ENCODE assay signal across 8 cellular contexts in the genomic region with DNA sequence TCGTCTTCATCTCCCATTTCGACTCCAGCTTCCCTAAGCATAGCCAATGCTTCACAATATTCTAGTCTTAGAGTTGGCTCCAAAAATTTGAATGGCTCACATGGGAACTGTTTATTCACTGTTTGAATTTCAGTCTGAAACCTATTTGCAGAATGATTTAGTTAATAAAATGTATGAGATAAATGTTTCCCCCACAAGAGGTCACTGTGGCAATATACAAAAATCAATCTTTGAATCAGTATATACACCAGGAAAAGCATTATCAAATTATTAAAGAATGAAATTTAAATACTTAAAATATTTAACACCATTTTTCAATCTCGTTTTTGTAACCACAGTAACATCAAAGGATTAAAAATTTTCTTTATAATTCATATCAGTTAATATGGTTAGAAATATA. TPM values are rescaled to one million over a fixed set of nuclear protein-coding genes. Genes with fewer than 3 reads are reported as not detected.
A peak's percentile ranks its signal among the peaks of the same experiment; 100 is the strongest.
DNase-seq lines count a peak whose midpoint lies in the region; ATAC-seq, FAIRE-seq and TF ChIP-seq lines count a peak whose summit lies in the region.

No MANE protein-coding gene starts in this region.

- H3K4me2 ChIP-seq in HCT116 (ENCODE audit: low read length) (no peak overlapping the region), PC-3 (ENCODE audit: low read length) (no peak overlapping the region)

- H3K79me2 ChIP-seq in HCT116 (ENCODE audit: insufficient read depth, low read length) (no peaks in the 10 kb centered on the region), PC-3 (ENCODE audit: low read length) (no peaks in the 10 kb centered on the region)

- RAD21 ChIA-PET in HCT116 (lab: Charles Lee; ENCODE audit: low non-redundant PET in 1 of 2, low total read pairs in 2 of 2, uncharacterized antibody in 2 of 2, unreplicated experiment in 2 of 2) = no interaction called here

- ATAC-seq in HCT116 = peak; percentile 50; the same call in 1 of the 2 replicates
- peak; percentile 31; the same call in 1 of the 2 replicates for ATAC-seq in PC-3
- no peak for ATAC-seq in HG02610 (IDR thresholded peaks at IDR 0.05; ENCODE audit: unreplicated experiment)
- ATAC-seq in GM21529 (IDR thresholded peaks at IDR 0.05; ENCODE audit: unreplicated experiment) = no peak

- no TSS peak for BruUV-seq in HCT116 (replicated peaks; lab: Mats Ljungman, UMichigan)
- no TSS peak for BruUV-seq in PC-3 (replicated peaks; lab: Mats Ljungman, UMichigan)

- no peaks in the 10 kb centered on the region for H3F3A ChIP-seq in PC-3 (ENCODE audit: low read length, unreplicated experiment)

- H3K9ac ChIP-seq in HCT116 (ENCODE audit: low read length) (no peak overlapping the region), PC-3 (ENCODE audit: low read length) (no peak overlapping the region)

- peaks cover 5% of the 10 kb centered on the region for H3K36me3 Mint-ChIP-seq in osteocyte (ENCODE audit: unreplicated experiment)

- peak; percentile 97 for FAIRE-seq in endometrium (lab: Jason Lieb, UNC)

- no peaks in the 10 kb centered on the region for H3K9me3 Mint-ChIP-seq in osteocyte (ENCODE audit: unreplicated experiment)

- H3K27me3 ChIP-seq in HCT116 (ENCODE audit: insufficient read depth, low read length) (no peaks in the 10 kb centered on the region), PC-3 (ENCODE audit: low read length) (no peaks in the 10 kb centered on the region)
- H3K27me3 ChIP-seq in effector memory CD4-positive, alpha-beta T cell (replicated peaks; ENCODE audit: control insufficient read depth, insufficient read depth, low read length, poor library complexity, severe bottlenecking) = no peaks in the 10 kb centered on the region

- intact Hi-C loops in HCT116 (cut with micrococcal nuclease) = loop anchor here (1.0 to 10.0 kb wide), 3 partner anchors 199 to 1921 kb away; partner anchors contain the start of gene CXCR4
- intact Hi-C loops in PC-3 (cut with micrococcal nuclease) = loop anchor here (5.0 kb wide), 2 partner anchors 71 to 321 kb away; partner anchors contain the start of gene DARS1

- H3K4me3 Mint-ChIP-seq in osteocyte (ENCODE audit: unreplicated experiment) = no peak overlapping the region

- TF ChIP-seq CTCF in HCT116 (IDR thresholded peaks at IDR 0.05 in 2 of 3, conservative IDR thresholded peaks at IDR 0.05 in 1 of 3; ENCODE audit: borderline replicate concordance in 1 of 3, insufficient read depth in 1 of 3, low read depth in 2 of 3, low read length in 2 of 3) (peak; percentile 27 to 53 (median 44); a peak in 4 of 6 replicates), PC-3 (conservative IDR thresholded peaks at IDR 0.05; ENCODE audit: low read depth, low read length) (peak; percentile 65), osteocyte (IDR thresholded peaks at IDR 0.05) (peak; percentile 57)

- no peak overlapping the region for H2AFZ ChIP-seq in HCT116 (ENCODE audit: low read depth, low read length, poor library complexity, severe bottlenecking)
- H2AFZ ChIP-seq in PC-3 (ENCODE audit: low read length) = no peak overlapping the region

- no peaks in the 10 kb centered on the region for H3K9me2 ChIP-seq in HCT116 (ENCODE audit: insufficient read depth)
- no peaks in the 10 kb centered on the region for H3K9me2 ChIP-seq in PC-3 (replicated peaks; ENCODE audit: low read length)

- peak; percentile 76 for TF ChIP-seq RAD21 in HCT116 (IDR thresholded peaks at IDR 0.05; ENCODE audit: low read depth)

- H3K4me3 ChIP-seq in HCT116 (replicated peaks in 1 of 2; ENCODE audit: low read depth in 1 of 2, low read length in 2 of 2) (no peak overlapping the region), PC-3 (ENCODE audit: low read length) (no peak overlapping the region)
- no peak overlapping the region for H3K4me3 ChIP-seq in effector memory CD4-positive, alpha-beta T cell (ENCODE audit: insufficient read depth, low read depth, low read length, poor library complexity, severe bottlenecking)

- no peaks in the 10 kb centered on the region for H4K20me1 ChIP-seq in HCT116 (ENCODE audit: insufficient read depth)
- no peaks in the 10 kb centered on the region for H4K20me1 ChIP-seq in PC-3 (ENCODE audit: low read length)

- H3K27ac Mint-ChIP-seq in osteocyte (ENCODE audit: unreplicated experiment) = no peak overlapping the region

- no peak overlapping the region for H3K27ac ChIP-seq in HCT116 (ENCODE audit: low read depth, low read length)
- H3K27ac ChIP-seq in PC-3 (ENCODE audit: low read length) = no peak overlapping the region
- H3K27ac ChIP-seq in effector memory CD4-positive, alpha-beta T cell (ENCODE audit: insufficient read depth, low read length, poor library complexity, severe bottlenecking) = no peak overlapping the region

- H3K4me1 ChIP-seq in HCT116 (ENCODE audit: control insufficient read depth in 1 of 2, insufficient read depth in 2 of 2, low read length in 2 of 2) (no peaks in the 10 kb centered on the region), PC-3 (ENCODE audit: insufficient read depth, low read length) (peaks cover 15% of the 10 kb centered on the region)
- no peaks in the 10 kb centered on the region for H3K4me1 ChIP-seq in effector memory CD4-positive, alpha-beta T cell (ENCODE audit: control insufficient read depth, insufficient read depth, low read length, poor library complexity, severe bottlenecking)

- no peaks in the 10 kb centered on the region for H3K4me1 Mint-ChIP-seq in osteocyte (ENCODE audit: unreplicated experiment)

- peaks cover 5 to 11% of the 10 kb centered on the region in 2 experiments; a peak in 2 of 4 replicates for H3K36me3 ChIP-seq in HCT116 (ENCODE audit: control insufficient read depth in 1 of 2, insufficient read depth in 2 of 2, low read length in 2 of 2)
- peaks cover 7% of the 10 kb centered on the region for H3K36me3 ChIP-seq in PC-3 (ENCODE audit: low read depth, low read length)
- peaks cover 7% of the 10 kb centered on the region for H3K36me3 ChIP-seq in effector memory CD4-positive, alpha-beta T cell (ENCODE audit: control insufficient read depth, insufficient read depth, low read length)

- peak; percentile 64 for DNase-seq in CD1c-positive myeloid dendritic cell (ENCODE audit: extremely low spot score)
- DNase-seq in HCT116 (ENCODE audit: low read depth, low spot score) = peak; percentile 13
- DNase-seq in PC-3 = peak; percentile 76
- DNase-seq in osteocyte (ENCODE audit: extremely low spot score, unreplicated experiment) = no peak
- no peak for DNase-seq in effector memory CD4-positive, alpha-beta T cell

- H3K9me3 ChIP-seq in HCT116 (ENCODE audit: control insufficient read depth in 1 of 2, insufficient read depth in 1 of 2, low read depth in 1 of 2, low read length in 2 of 2) = no peaks in the 10 kb centered on the region
- no peaks in the 10 kb centered on the region for H3K9me3 ChIP-seq in PC-3 (ENCODE audit: low read length)
- no peaks in the 10 kb centered on the region for H3K9me3 ChIP-seq in effector memory CD4-positive, alpha-beta T cell (ENCODE audit: control insufficient read depth, low read length)

- no peak for TF ChIP-seq POLR2A in HCT116 (IDR thresholded peaks at IDR 0.05; ENCODE audit: borderline replicate concordance, extremely low read depth, insufficient read depth, insufficient read length)

- no peaks in the 10 kb centered on the region for H3K27me3 Mint-ChIP-seq in osteocyte (ENCODE audit: unreplicated experiment)

- POLR2A ChIA-PET in HCT116 (lab: Charles Lee) (no interaction called here), PC-3 (lab: Charles Lee; ENCODE audit: unreplicated experiment) (no interaction called here)

- CTCF ChIA-PET in HCT116 (lab: Charles Lee) (interaction anchor here (1.0 to 3.0 kb wide), 3 partner anchors 461 to 468 kb away, joined by 4 to 17 read pairs (median 12); no protein-coding TSS in a partner anchor), PC-3 (lab: Charles Lee) (no interaction called here)

TF ChIP-seq in HCT116, 20 proteins besides CTCF, POLR2A, EP300 and RAD21:
- no peak for TF ChIP-seq CBX3 (IDR thresholded peaks at IDR 0.05; ENCODE audit: low read depth)
- no peak for TF ChIP-seq ZFX (IDR thresholded peaks at IDR 0.05)
- no peak for TF ChIP-seq REST (IDR thresholded peaks at IDR 0.05; ENCODE audit: low read depth)
- no peak for TF ChIP-seq SP1 (IDR thresholded peaks at IDR 0.05; ENCODE audit: low read depth)
- no peak for TF ChIP-seq FOSL1 (IDR thresholded peaks at IDR 0.05; ENCODE audit: low read depth)
- TF ChIP-seq EZH2phosphoT487 (IDR thresholded peaks at IDR 0.05; ENCODE audit: borderline replicate concordance) = no peak
- TF ChIP-seq CEBPB (IDR thresholded peaks at IDR 0.05; ENCODE audit: low read depth) = no peak

RNA-seq across cellular contexts. Expression of gene MCM6, which starts 40.0 kb away (rescaled TPM):
- total RNA-seq in HCT116 (2021; ENCODE audit: unreplicated experiment) (84.8 TPM), PC-3 (2014; rRNA removed) (39.9 and 61.5 TPM in 2 replicates), osteocyte (26.2 and 28.3 TPM in 2 replicates)
- 27.8 and 37.0 TPM in 2 replicates for polyA plus RNA-seq in HCT116 (2012)

Comparison
In these comparisons a context has a peak if more than half of its experiments do, and no peak if none do; other contexts are left out.
1. DNase-seq: peak in CD1c-positive myeloid dendritic cell (single experiment), HCT116 (single experiment) and PC-3 (single experiment); none in osteocyte (single experiment) and effector memory CD4-positive, alpha-beta T cell (0 of 3).
2. ATAC-seq: peak in HCT116 (single experiment) and PC-3 (single experiment); none in HG02610 (single experiment) and GM21529 (single experiment).
3. Peak in every context shown above with its lines, with median percentiles within 50 percentile points of each other: CTCF ChIP-seq.